ENCODE assay signal across 2 cellular contexts in genomic region chr4:2489841-2490552, GRCh38.
TF ChIP-seq lines count a peak whose summit lies in the region.

No MANE protein-coding gene starts in this region.

TF ChIP-seq in liver, 16 proteins besides CTCF, POLR2A, EP300 and RAD21 (continued from another document):
- peak; percentile 30 for TF ChIP-seq NR2F2 (IDR thresholded peaks at IDR 0.05)
- no peak for TF ChIP-seq HNF4G (IDR thresholded peaks at IDR 0.05)

TF ChIP-seq in HepG2, 621 proteins besides CTCF, POLR2A, EP300 and RAD21 (continued from another document):
- TF ChIP-seq FOXJ3 (CRISPR knock-in tag; IDR thresholded peaks at IDR 0.05; ENCODE audit: borderline replicate concordance) = no peak
- TF ChIP-seq RAD51 (IDR thresholded peaks at IDR 0.05; ENCODE audit: borderline replicate concordance) = no peak
- no peak for TF ChIP-seq ZNF574 (CRISPR knock-in tag; IDR thresholded peaks at IDR 0.05)
- TF ChIP-seq ZNF709 (CRISPR knock-in tag; IDR thresholded peaks at IDR 0.05) = no peak
- no peak for TF ChIP-seq NCOA2 (CRISPR knock-in tag; IDR thresholded peaks at IDR 0.05)
- no peak for TF ChIP-seq ZSCAN31 (CRISPR knock-in tag; IDR thresholded peaks at IDR 0.05; ENCODE audit: low read depth)
- TF ChIP-seq MED1 (CRISPR knock-in tag; IDR thresholded peaks at IDR 0.05) = no peak
- no peak for TF ChIP-seq ZBTB20 (CRISPR knock-in tag; IDR thresholded peaks at IDR 0.05; ENCODE audit: borderline replicate concordance, low read depth)
- no peak for TF ChIP-seq ZSCAN29 (CRISPR knock-in tag; conservative IDR thresholded peaks at IDR 0.05)
- TF ChIP-seq RNF219 (CRISPR knock-in tag; IDR thresholded peaks at IDR 0.05) = no peak
- no peak for TF ChIP-seq SAP130 (CRISPR knock-in tag; IDR thresholded peaks at IDR 0.05; ENCODE audit: low read depth)
- TF ChIP-seq ZBTB21 (CRISPR knock-in tag; IDR thresholded peaks at IDR 0.05) = no peak
- TF ChIP-seq ZNF646 (CRISPR knock-in tag; IDR thresholded peaks at IDR 0.05) = no peak
- TF ChIP-seq ZNF136 (CRISPR knock-in tag; IDR thresholded peaks at IDR 0.05; ENCODE audit: low read depth) = no peak
- no peak for TF ChIP-seq ZUFSP (CRISPR knock-in tag; IDR thresholded peaks at IDR 0.05; ENCODE audit: borderline replicate concordance)
- TF ChIP-seq TEAD2 (CRISPR knock-in tag; IDR thresholded peaks at IDR 0.05) = no peak
- no peak for TF ChIP-seq CAMTA2 (CRISPR knock-in tag; IDR thresholded peaks at IDR 0.05; ENCODE audit: borderline replicate concordance)
TF ChIP-seq in HepG2: peak in this region for 0.
